17 cellular contexts compared by ENCODE assay signal in genomic region chr2:120964819-120965218, GRCh38.
"Had no signal": no experiment of that assay in that cellular context is flagged by ENCODE, and none has a peak within 500 bp of the region (broad histone marks: within the 10 kb centered on the region; RNA-seq: fewer than 3 reads in every experiment).

No MANE protein-coding gene starts in this region.

- H3K27ac Mint-ChIP-seq: activated CD4-positive, alpha-beta memory T cell treated with anti-CD3 and anti-CD28 coated beads for 36 hours; activated naive CD8-positive, alpha-beta T cell; stimulated activated naive CD8-positive, alpha-beta T cell treated with anti-CD3 and anti-CD28 coated beads, Interleukin-15, amount 100 ng/mL, for 72 hours had no signal

- H3K4me3 Mint-ChIP-seq: activated CD4-positive, alpha-beta memory T cell treated with anti-CD3 and anti-CD28 coated beads for 36 hours; activated naive CD8-positive, alpha-beta T cell; stimulated activated naive CD8-positive, alpha-beta T cell treated with anti-CD3 and anti-CD28 coated beads, Interleukin-15, amount 100 ng/mL, for 72 hours had no signal

- H3K4me3 ChIP-seq: lung, right atrium auricular region, skin epidermis, testis had no signal

- H3K27me3 Mint-ChIP-seq: activated CD4-positive, alpha-beta memory T cell treated with anti-CD3 and anti-CD28 coated beads for 36 hours; activated naive CD8-positive, alpha-beta T cell; naive B cell; stimulated activated naive CD8-positive, alpha-beta T cell treated with anti-CD3 and anti-CD28 coated beads, Interleukin-15, amount 100 ng/mL, for 72 hours had no signal

- H3K36me3 ChIP-seq: right atrium auricular region had no signal

- ATAC-seq: left colon; stimulated activated naive CD8-positive, alpha-beta T cell treated with anti-CD3 and anti-CD28 coated beads, Interleukin-15, amount 100 ng/mL, for 72 hours had no signal

- H3K9me3 Mint-ChIP-seq: activated CD4-positive, alpha-beta memory T cell treated with anti-CD3 and anti-CD28 coated beads for 36 hours had no signal

- H3K9me3 ChIP-seq: right atrium auricular region, testis had no signal

- H3K4me1 ChIP-seq: right atrium auricular region, testis had no signal

- H3K27me3 ChIP-seq: right atrium auricular region, testis had no signal

- H3K27ac ChIP-seq: right atrium auricular region, skin epidermis, testis, VCaP had no signal

- H3K36me3 Mint-ChIP-seq: activated CD4-positive, alpha-beta memory T cell treated with anti-CD3 and anti-CD28 coated beads for 36 hours; activated naive CD8-positive, alpha-beta T cell; naive B cell had no signal

- DNase-seq: activated CD4-positive, alpha-beta memory T cell treated with anti-CD3 and anti-CD28 coated beads for 36 hours; activated gamma-delta T cell; activated T-cell treated with anti-CD3 and anti-CD28 coated beads, Interleukin-2, amount 50 U/mL, for 48 hours; central memory CD4-positive, alpha-beta T cell; cortex of kidney; effector CD8-positive, alpha-beta T cell; left colon; naive B cell; stimulated activated CD4-positive, alpha-beta T cell treated with anti-CD3 and anti-CD28 coated beads, Interleukin-4, amount 100 ng/mL, for 4 hours; stimulated activated naive CD8-positive, alpha-beta T cell treated with anti-CD3 and anti-CD28 coated beads, Interleukin-15, amount 100 ng/mL, for 72 hours; T1000; testis had no signal

- H3K4me1 Mint-ChIP-seq: naive B cell; stimulated activated naive CD8-positive, alpha-beta T cell treated with anti-CD3 and anti-CD28 coated beads, Interleukin-15, amount 100 ng/mL, for 72 hours had no signal
